ENCODE assay signal across 8 cellular contexts in genomic region chr4:109703664-109704351, GRCh38. TPM values are rescaled to one million over a fixed set of nuclear protein-coding genes. Genes with fewer than 3 reads are reported as not detected.
DNase-seq lines count a peak whose midpoint lies in the region; ATAC-seq and TF ChIP-seq lines count a peak whose summit lies in the region.

No MANE protein-coding gene starts in this region.

- H3K27ac ChIP-seq in mammary epithelial cell (ENCODE audit: insufficient read depth, low read depth, low read length) (peak overlapping the region; percentile 65), vagina (peak overlapping the region; percentile 77)

- H3K4me3 ChIP-seq in mammary epithelial cell (replicated peaks in 1 of 3; ENCODE audit: insufficient read depth in 1 of 3, low read depth in 2 of 3, low read length in 3 of 3) (peak overlapping the region; percentile 69 to 95 (median 69)), vagina (peak overlapping the region; percentile 62 to 67)

- H3K9ac ChIP-seq in mammary epithelial cell (ENCODE audit: insufficient read depth, low read length): peak overlapping the region; percentile 54

- BruUV-seq in Calu3 (replicated peaks; lab: Mats Ljungman, UMichigan) (no TSS peak), mammary epithelial cell (replicated peaks; lab: Mats Ljungman, UMichigan) (no TSS peak)

- peak overlapping the region; percentile 95 for H2AFZ ChIP-seq in mammary epithelial cell (ENCODE audit: low read depth, low read length)

- H3K9me3 ChIP-seq in mammary epithelial cell (replicated peaks; ENCODE audit: insufficient read depth, low read length): no peaks in the 10 kb centered on the region
- H3K9me3 ChIP-seq in vagina: no peaks in the 10 kb centered on the region

- H3K4me3 Mint-ChIP-seq in Calu3 (ENCODE audit: low read depth, unreplicated experiment): peak overlapping the region; percentile 92

- intact Hi-C loops in Calu3 (cut with micrococcal nuclease; ENCODE audit: unreplicated experiment): loop anchor here (5.0 to 10.0 kb wide), 4 partner anchors 98 to 277 kb away; partner anchors contain the start of genes CFI and GAR1
- intact Hi-C loops in mammary epithelial cell (cut with micrococcal nuclease): loop anchor here (1.0 to 5.0 kb wide), 5 partner anchors 25 to 277 kb away; partner anchors contain the start of gene GAR1
- intact Hi-C loops in vagina (cut with DNase I): no loop called here

- H3K27me3 ChIP-seq in mammary epithelial cell (ENCODE audit: insufficient read depth, low read length): no peaks in the 10 kb centered on the region
- no peaks in the 10 kb centered on the region for H3K27me3 ChIP-seq in vagina

- no peak for TF ChIP-seq POLR2A in vagina (IDR thresholded peaks at IDR 0.05)
- no peak for TF ChIP-seq POLR2A in GM18505 (IDR thresholded peaks at IDR 0.05; ENCODE audit: borderline replicate concordance, extremely low read depth, insufficient read depth, insufficient read length)

- H3K4me1 ChIP-seq in mammary epithelial cell (ENCODE audit: insufficient read depth, low read length) (peaks cover 14% of the 10 kb centered on the region), vagina (peaks cover 23% of the 10 kb centered on the region)

- peaks cover 30% of the 10 kb centered on the region for H3K36me3 Mint-ChIP-seq in Calu3 (ENCODE audit: insufficient read depth, unreplicated experiment)

- H3K9me3 Mint-ChIP-seq in Calu3 (ENCODE audit: low read depth, unreplicated experiment): no peaks in the 10 kb centered on the region

- DNase-seq in Calu3 (no peak), MV-4-11 (lab: John Stamatoyannopoulos, UW) (peak; percentile 18), mammary epithelial cell (no peak), lung microvascular endothelial cell (ENCODE audit: low read depth in 2 of 2) (peak; percentile 23 to 58), vagina (ENCODE audit: extremely low spot score in 2 of 2) (no peak), NCI-H2081 (lab: John Stamatoyannopoulos, UW) (no peak), islet precursor cell (no peak)

- ATAC-seq in GM18505 (IDR thresholded peaks at IDR 0.05; ENCODE audit: unreplicated experiment): no peak

- CTCF ChIA-PET in Calu3 (lab: Charles Lee): interaction anchor here (1.0 to 1.9 kb wide), 3 partner anchors 26 to 100 kb away, joined by 3 to 7 read pairs (median 6); partner anchors contain the start of genes CFI and PLA2G12A
- CTCF ChIA-PET in mammary epithelial cell (lab: Charles Lee; ENCODE audit: low non-redundant PET): interaction anchor here (0.6 kb wide), 2 partner anchors 98 to 276 kb away, joined by 4 to 6 read pairs; partner anchors contain the start of gene CFI

- peak overlapping the region; percentile 96 for H3K4me2 ChIP-seq in mammary epithelial cell (ENCODE audit: insufficient read depth, low read depth, low read length)

- in situ Hi-C loops in mammary epithelial cell (cut with MboI; ENCODE audit: low sequenced_read_pairs in 2 of 2): loop anchor here (25.0 kb wide), 2 partner anchors 258 to 267 kb away; partner anchors contain the start of gene SEC24B (in 1 of the 2)

- no peaks in the 10 kb centered on the region for H4K20me1 ChIP-seq in mammary epithelial cell (ENCODE audit: insufficient read depth, low read length)

- no peaks in the 10 kb centered on the region for H3K27me3 Mint-ChIP-seq in Calu3 (ENCODE audit: unreplicated experiment)

- H3K4me1 Mint-ChIP-seq in Calu3 (ENCODE audit: low read depth, unreplicated experiment): peaks cover 16% of the 10 kb centered on the region

- dilution Hi-C loops in mammary epithelial cell (cut with HindIII; ENCODE audit: low sequenced_read_pairs): no loop called here

- peaks cover 27% of the 10 kb centered on the region for H3K79me2 ChIP-seq in mammary epithelial cell (ENCODE audit: insufficient read depth, low read length)

- WGBS in mammary epithelial cell (ENCODE audit: low coverage, missing lambda C conversion rate): 21% methylated on average over 8 of the region's 11 CpGs

- H3K36me3 ChIP-seq in mammary epithelial cell (ENCODE audit: insufficient read depth, low read length): no peaks in the 10 kb centered on the region
- no peaks in the 10 kb centered on the region for H3K36me3 ChIP-seq in vagina

- TF ChIP-seq CTCF in Calu3 (IDR thresholded peaks at IDR 0.05; ENCODE audit: unreplicated experiment) (no peak), mammary epithelial cell (conservative IDR thresholded peaks at IDR 0.05 in 1 of 2, IDR thresholded peaks at IDR 0.05 in 1 of 2; ENCODE audit: extremely low read depth in 1 of 2, insufficient read depth in 1 of 2, low read depth in 1 of 2, low read length in 2 of 2) (no peak), vagina (IDR thresholded peaks at IDR 0.05) (no peak)

- H3K27ac Mint-ChIP-seq in Calu3 (ENCODE audit: unreplicated experiment): peak overlapping the region; percentile 40

RNA-seq across cellular contexts. Expression of gene CASP6, which starts 0.6 kb away (rescaled TPM):
- total RNA-seq in Calu3 (2022) (16.1 and 22.3 TPM in 2 replicates), mammary epithelial cell (10 to 100 TPM; 20.0 to 45.5 TPM), lung microvascular endothelial cell (37.3 and 47.5 TPM in 2 replicates), vagina (7.9 TPM)
- polyA plus RNA-seq in mammary epithelial cell: 45.4 TPM
- polyA minus RNA-seq in mammary epithelial cell: 8.0 TPM

RNA-seq across cellular contexts. Expression of gene PLA2G12A, which starts 26.1 kb away (rescaled TPM):
- total RNA-seq in Calu3 (2022): 45.0 and 45.4 TPM in 2 replicates
- 10 to 100 TPM; 38.9 to 59.0 TPM for total RNA-seq in mammary epithelial cell
- polyA plus RNA-seq in mammary epithelial cell: 38.7 TPM
- polyA minus RNA-seq in mammary epithelial cell: 29.4 TPM
- 5.7 and 7.7 TPM in 2 replicates for total RNA-seq in lung microvascular endothelial cell
- total RNA-seq in vagina: 16.9 TPM

Comparison
In these comparisons a context has a peak if more than half of its experiments do, and no peak if none do; other contexts are left out.
1. DNase-seq: peak in MV-4-11 (single experiment) and lung microvascular endothelial cell (2 of 2); none in Calu3 (single experiment), mammary epithelial cell (single experiment), vagina (0 of 2), NCI-H2081 (0 of 2) and islet precursor cell (single experiment).